In the genomic region with DNA sequence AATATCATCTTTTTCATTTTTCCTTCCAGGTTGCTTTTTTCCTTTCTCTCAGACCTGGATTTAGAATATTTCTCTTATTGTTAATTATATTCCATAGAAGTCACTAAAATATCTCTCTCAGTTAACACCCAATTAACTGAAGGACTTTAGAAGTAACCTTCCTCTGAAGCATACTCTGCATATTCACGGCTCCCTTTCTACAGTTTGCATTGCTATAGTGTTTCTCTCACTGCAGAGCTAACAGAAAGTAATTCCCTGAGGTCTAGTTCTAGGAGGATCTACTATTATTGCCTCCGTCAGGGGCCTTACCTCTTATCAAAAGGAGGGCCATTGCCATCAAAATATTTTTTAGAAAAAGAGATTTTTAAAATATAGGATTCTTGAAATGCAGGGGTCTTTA, we compare ENCODE assay signal across 23 cellular contexts.
"Had no signal": no experiment of that assay in that cellular context is flagged by ENCODE, and none has a peak within 500 bp of the region (broad histone marks: within the 10 kb centered on the region; RNA-seq: fewer than 3 reads in every experiment).

No MANE protein-coding gene starts in this region.

- H3K4me1 ChIP-seq: ascending aorta, breast epithelium had no signal

- H3K36me3 Mint-ChIP-seq: activated naive CD4-positive, alpha-beta T cell treated with anti-CD3 and anti-CD28 coated beads, Interleukin-2, amount 10 ng/mL, durations not matched to agents 7 days and 5 days; activated naive CD8-positive, alpha-beta T cell treated with anti-CD3 and anti-CD28 coated beads, Interleukin-2, amount 10 ng/mL, durations not matched to agents 7 days and 5 days; brain had no signal

- H3K27ac Mint-ChIP-seq: activated CD4-positive, alpha-beta memory T cell treated with anti-CD3 and anti-CD28 coated beads, Interleukin-2, amount 10 ng/mL, durations not matched to agents 7 days and 5 days; activated CD4-positive, alpha-beta T cell treated with anti-CD3 and anti-CD28 coated beads, Interleukin-2, amount 10 ng/mL, durations not matched to agents 7 days and 5 days; activated naive CD4-positive, alpha-beta T cell treated with anti-CD3 and anti-CD28 coated beads, Interleukin-2, amount 10 ng/mL, durations not matched to agents 7 days and 5 days; activated naive CD4-positive, alpha-beta T cell treated with anti-CD3 and anti-CD28 coated beads, Interleukin-2, amount 50 U/mL, for 72 hours; activated naive CD8-positive, alpha-beta T cell treated with anti-CD3 and anti-CD28 coated beads, Interleukin-2, amount 10 ng/mL, durations not matched to agents 7 days and 5 days; activated T-cell treated with anti-CD3 and anti-CD28 coated beads, Interleukin-2, amount 50 U/mL, for 24 hours; activated T-cell treated with anti-CD3 and anti-CD28 coated beads, Interleukin-2, amount 50 U/mL, for 72 hours; brain had no signal

- H3K4me3 Mint-ChIP-seq: activated CD4-positive, alpha-beta memory T cell treated with anti-CD3 and anti-CD28 coated beads, Interleukin-2, amount 10 ng/mL, durations not matched to agents 7 days and 5 days; activated CD4-positive, alpha-beta T cell treated with anti-CD3 and anti-CD28 coated beads, Interleukin-2, amount 10 ng/mL, durations not matched to agents 7 days and 5 days; activated naive CD4-positive, alpha-beta T cell treated with anti-CD3 and anti-CD28 coated beads, Interleukin-2, amount 10 ng/mL, durations not matched to agents 7 days and 5 days; activated naive CD8-positive, alpha-beta T cell treated with anti-CD3 and anti-CD28 coated beads, Interleukin-2, amount 10 ng/mL, durations not matched to agents 7 days and 5 days; activated T-cell treated with anti-CD3 and anti-CD28 coated beads, Interleukin-2, amount 50 U/mL, for 24 hours; activated T-cell treated with anti-CD3 and anti-CD28 coated beads, Interleukin-2, amount 50 U/mL, for 72 hours; brain had no signal

- ATAC-seq: activated naive CD4-positive, alpha-beta T cell treated with anti-CD3 and anti-CD28 coated beads, Interleukin-2, amount 50 U/mL, for 72 hours; activated T-cell treated with anti-CD3 and anti-CD28 coated beads, Interleukin-2, amount 50 U/mL, for 72 hours had no signal

- DNase-seq: activated CD4-positive, alpha-beta memory T cell treated with anti-CD3 and anti-CD28 coated beads, Interleukin-2, amount 10 ng/mL, durations not matched to agents 7 days and 5 days; activated CD4-positive, alpha-beta T cell treated with anti-CD3 and anti-CD28 coated beads for 1 hour; activated CD4-positive, alpha-beta T cell treated with anti-CD3 and anti-CD28 coated beads for 4 hours; activated CD4-positive, alpha-beta T cell treated with anti-CD3 and anti-CD28 coated beads, Interleukin-2, amount 10 ng/mL, durations not matched to agents 7 days and 5 days; activated CD4-positive, alpha-beta T cell treated with anti-CD3 and anti-CD28 coated beads, Interleukin-2, amount 50 U/mL, for 4 hours; activated CD8-positive, alpha-beta memory T cell treated with anti-CD3 and anti-CD28 coated beads, Interleukin-2, amount 50 U/mL, for 48 hours; activated gamma-delta T cell; activated naive CD4-positive, alpha-beta T cell; activated naive CD4-positive, alpha-beta T cell treated with anti-CD3 and anti-CD28 coated beads, Interleukin-2, amount 10 ng/mL, durations not matched to agents 7 days and 5 days; activated naive CD8-positive, alpha-beta T cell treated with anti-CD3 and anti-CD28 coated beads, Interleukin-2, amount 10 ng/mL, durations not matched to agents 7 days and 5 days; activated T-cell treated with anti-CD3 and anti-CD28 coated beads for 4 hours; activated T-cell treated with anti-CD3 and anti-CD28 coated beads, Interleukin-2, amount 50 U/mL, for 24 hours; activated T-cell treated with anti-CD3 and anti-CD28 coated beads, Interleukin-2, amount 50 U/mL, for 72 hours; effector CD8-positive, alpha-beta T cell; foreskin fibroblast; head of caudate nucleus; T-helper 2 cell had no signal

- H3K4me3 ChIP-seq: ascending aorta, breast epithelium, cardiac muscle cell had no signal

- H3K27me3 Mint-ChIP-seq: activated CD4-positive, alpha-beta memory T cell treated with anti-CD3 and anti-CD28 coated beads, Interleukin-2, amount 10 ng/mL, durations not matched to agents 7 days and 5 days; activated CD4-positive, alpha-beta T cell treated with anti-CD3 and anti-CD28 coated beads, Interleukin-2, amount 10 ng/mL, durations not matched to agents 7 days and 5 days; activated naive CD4-positive, alpha-beta T cell treated with anti-CD3 and anti-CD28 coated beads, Interleukin-2, amount 10 ng/mL, durations not matched to agents 7 days and 5 days; activated naive CD8-positive, alpha-beta T cell treated with anti-CD3 and anti-CD28 coated beads, Interleukin-2, amount 10 ng/mL, durations not matched to agents 7 days and 5 days; activated T-cell treated with anti-CD3 and anti-CD28 coated beads, Interleukin-2, amount 50 U/mL, for 24 hours; brain had no signal

- H3K4me1 Mint-ChIP-seq: activated CD4-positive, alpha-beta memory T cell treated with anti-CD3 and anti-CD28 coated beads, Interleukin-2, amount 10 ng/mL, durations not matched to agents 7 days and 5 days; activated CD4-positive, alpha-beta T cell treated with anti-CD3 and anti-CD28 coated beads, Interleukin-2, amount 10 ng/mL, durations not matched to agents 7 days and 5 days; activated naive CD4-positive, alpha-beta T cell treated with anti-CD3 and anti-CD28 coated beads, Interleukin-2, amount 10 ng/mL, durations not matched to agents 7 days and 5 days; activated naive CD8-positive, alpha-beta T cell treated with anti-CD3 and anti-CD28 coated beads, Interleukin-2, amount 10 ng/mL, durations not matched to agents 7 days and 5 days had no signal

- H3K9me3 Mint-ChIP-seq: activated CD4-positive, alpha-beta T cell treated with anti-CD3 and anti-CD28 coated beads, Interleukin-2, amount 10 ng/mL, durations not matched to agents 7 days and 5 days had no signal

- H3K27ac ChIP-seq: ascending aorta, breast epithelium, cardiac muscle cell, epithelial cell of prostate had no signal

- H3K9me3 ChIP-seq: ascending aorta had no signal

- H3K27me3 ChIP-seq: ascending aorta, breast epithelium, cardiac muscle cell had no signal

- H3K36me3 ChIP-seq: ascending aorta, breast epithelium, cardiac muscle cell had no signal
